Comparison of ENCODE assay signal across 8 cellular contexts in genomic region chr19:57389730-57390598, GRCh38.
DNase-seq lines count a peak whose midpoint lies in the region; ATAC-seq and TF ChIP-seq lines count a peak whose summit lies in the region.

TSS of gene ZNF548 (plus strand) at chr19:57389854. CDS start at chr19:57390100, 246 bp downstream.

- in situ Hi-C loops in GM18951 (cut with MboI; ENCODE audit: low sequenced_read_pairs, unreplicated experiment), result no loop called here

- DNase-seq in AG09319 (ENCODE audit: extremely low read depth, low read depth) (peak; percentile 97), NCI-H345 treated with DMSO at 0.1 percent for 48 hours (lab: John Stamatoyannopoulos, UW; ENCODE audit: unreplicated experiment) (peak; percentile 78), inferior parietal cortex (ENCODE audit: extremely low spot score) (peak; percentile 99)
- peak; percentile 88 to 93 (median 89) for DNase-seq in activated CD4-positive, CD25-positive, alpha-beta regulatory T cell (lab: John Stamatoyannopoulos, UW)
- DNase-seq in central memory CD4-positive, alpha-beta T cell, result peak; percentile 95
- DNase-seq in stimulated activated CD4-positive, alpha-beta T cell treated with anti-CD3 and anti-CD28 coated beads, Interleukin-12 subunit alpha, Interleukin-12 subunit beta, amount 100 ng/mL, for 24 hours (ENCODE audit: low read depth in 2 of 2), result peak; percentile 87 to 91

- peak; percentile 96 for ATAC-seq in HG03196 (IDR thresholded peaks at IDR 0.05; ENCODE audit: unreplicated experiment)

- TF ChIP-seq CTCF in AG09319 (IDR thresholded peaks at IDR 0.05; ENCODE audit: low read depth, low read length), result peak; percentile 18

- peak; percentile 64 for TF ChIP-seq POLR2A in GM18951 (IDR thresholded peaks at IDR 0.05; ENCODE audit: extremely low read depth, insufficient read depth, insufficient read length)

Comparison
In these comparisons a context has a peak if more than half of its experiments do, and no peak if none do; other contexts are left out.
1. Peak in every context shown above with its lines: DNase-seq and ATAC-seq.